21 cellular contexts compared by ENCODE assay signal in genomic region chr7:44012081-44012480, GRCh38. TPM values are rescaled to one million over a fixed set of nuclear protein-coding genes. Genes with fewer than 3 reads are reported as not detected.
"Had no signal": no experiment of that assay in that cellular context is flagged by ENCODE, and none has a peak within 500 bp of the region (broad histone marks: within the 10 kb centered on the region; RNA-seq: fewer than 3 reads in every experiment).

No MANE protein-coding gene starts in this region.

RNA-seq across cellular contexts. Expression of gene SPDYE1, which starts 14.4 kb away (rescaled TPM):
- total RNA-seq: hepatocyte, kidney, kidney epithelial cell, left cardiac atrium, left colon, left lobe of liver, left lung, left ventricle myocardium inferior, left ventricle myocardium superior, liver, lower lobe of right lung, lung microvascular endothelial cell, mesenteric fat pad, mesothelial cell of epicardium, mucosa of descending colon, mucosa of gallbladder, myocyte had no signal
- polyA plus RNA-seq: keratinocyte, lung, mammary epithelial cell had no signal

RNA-seq across cellular contexts. Expression of gene PGAM2, which starts 53.3 kb away (rescaled TPM):
- total RNA-seq: kidney epithelial cell, left lobe of liver, mammary epithelial cell, mesenteric fat pad had no signal
- polyA plus RNA-seq: hepatocyte, immature natural killer cell, keratinocyte, mammary epithelial cell had no signal
